ENCODE assay signal across 8 cellular contexts in genomic region chr1:55375617-55376258, GRCh38.
DNase-seq lines count a peak whose midpoint lies in the region; ATAC-seq and TF ChIP-seq lines count a peak whose summit lies in the region.

No MANE protein-coding gene starts in this region.

- peaks cover 0 to 7% of the 10 kb centered on the region in 2 experiments; a peak in 1 of 4 replicates for H3K4me1 ChIP-seq in SK-N-SH (ENCODE audit: control insufficient read depth in 1 of 2, insufficient read depth in 2 of 2, low read depth in 1 of 2, low read length in 1 of 2)
- H3K4me1 ChIP-seq in tibial nerve: peaks cover 0 to 21% (median 4%) of the 10 kb centered on the region in 4 donors

- H2AFZ ChIP-seq in SK-N-SH (ENCODE audit: low read depth): no peak overlapping the region

- no peak for TF ChIP-seq EP300 in SK-N-SH (IDR thresholded peaks at IDR 0.05; ENCODE audit: borderline replicate concordance in 1 of 2, low read depth in 1 of 2, low read length in 1 of 2)
- no peak for TF ChIP-seq EP300 in tibial nerve (IDR thresholded peaks at IDR 0.05)

- intact Hi-C loops in Right ventricle myocardium superior (cut with DNase I): loop anchor here (10.0 kb wide), 1 partner anchor 1209 kb away; no protein-coding TSS in a partner anchor
- intact Hi-C loops in cardiac septum (cut with DNase I): loop anchor here (5.0 kb wide), 1 partner anchor 1207 kb away; no protein-coding TSS in a partner anchor

- H3K4me2 ChIP-seq in SK-N-SH: no peak overlapping the region

- H3K9me3 Mint-ChIP-seq in memory B cell: no peaks in the 10 kb centered on the region

- 9% methylated on average over 4 of the region's 4 CpGs for WGBS in SK-N-SH (ENCODE audit: low lambda C conversion rate)
- WGBS in tibial nerve, 2 donors: 6 to 36% methylated on average over 4 of the region's 4 CpGs

- no peaks in the 10 kb centered on the region for H3F3A ChIP-seq in SK-N-SH (replicated peaks; ENCODE audit: insufficient read depth)

- no peak for TF ChIP-seq POLR2A in tibial nerve (IDR thresholded peaks at IDR 0.05)
- TF ChIP-seq POLR2A in GM18505 (IDR thresholded peaks at IDR 0.05; ENCODE audit: borderline replicate concordance, extremely low read depth, insufficient read depth, insufficient read length): no peak

- H3K27ac ChIP-seq in SK-N-SH (ENCODE audit: low read depth in 2 of 2, low read length in 1 of 2) (peak overlapping the region in 1 of 2 experiments; percentile 62; a peak in 1 of 4 replicates), tibial nerve (peak overlapping the region; percentile 23 to 78 (median 45))

- H3K9me2 ChIP-seq in SK-N-SH: no peaks in the 10 kb centered on the region

- peaks cover under 1% of the 10 kb centered on the region for H3K27me3 Mint-ChIP-seq in memory B cell

- no peaks in the 10 kb centered on the region for H3K36me3 ChIP-seq in SK-N-SH (replicated peaks in 1 of 2; ENCODE audit: control insufficient read depth in 1 of 2, insufficient read depth in 2 of 2, low read length in 1 of 2)
- H3K36me3 ChIP-seq in tibial nerve: no peaks in the 10 kb centered on the region

- no peaks in the 10 kb centered on the region for H3K36me3 Mint-ChIP-seq in memory B cell

- DNase-seq in Right ventricle myocardium superior: no peak
- DNase-seq in cardiac septum (ENCODE audit: low spot score): no peak
- DNase-seq in KG1 (lab: John Stamatoyannopoulos, UW): peak; percentile 24
- DNase-seq in SK-N-SH: peak; percentile 65
- peak; percentile 16 to 57 for DNase-seq in dermis microvascular lymphatic vessel endothelial cell (ENCODE audit: low read depth in 2 of 2)
- DNase-seq in memory B cell (ENCODE audit: low spot score in 2 of 2): peak; percentile 34 to 43
- DNase-seq in tibial nerve (ENCODE audit: low spot score in 2 of 2): peak in 1 of 2 donors; percentile 41

- no peaks in the 10 kb centered on the region for H3K27me3 ChIP-seq in SK-N-SH (ENCODE audit: insufficient read depth)
- H3K27me3 ChIP-seq in tibial nerve: no peaks in the 10 kb centered on the region

- CTCF ChIA-PET in SK-N-SH (lab: Yijun Ruan, JAX): interaction anchor here (0.6 to 3.2 kb wide), 69 partner anchors 10 to 1333 kb away, joined by 3 to 38 read pairs (median 4); partner anchors contain the start of gene PLPP3

- no peak overlapping the region for H3K4me3 Mint-ChIP-seq in memory B cell

- POLR2A ChIA-PET in SK-N-SH (lab: Yijun Ruan, JAX): no interaction called here

- H3K4me3 ChIP-seq in SK-N-SH (ENCODE audit: low read depth in 2 of 2, low read length in 1 of 2): peak overlapping the region in 1 of 2 experiments; percentile 5; a peak in 1 of 4 replicates
- H3K4me3 ChIP-seq in tibial nerve: no peak overlapping the region

- ATAC-seq in Right ventricle myocardium superior (ENCODE audit: poor library complexity) (peak; percentile 36), memory B cell (ENCODE audit: low read depth) (no peak), GM18505 (IDR thresholded peaks at IDR 0.05; ENCODE audit: unreplicated experiment) (no peak)

- no peaks in the 10 kb centered on the region for H3K79me2 ChIP-seq in SK-N-SH (ENCODE audit: insufficient read depth)

- no peaks in the 10 kb centered on the region for H3K9me3 ChIP-seq in SK-N-SH
- H3K9me3 ChIP-seq in tibial nerve: no peaks in the 10 kb centered on the region

- H4K20me1 ChIP-seq in SK-N-SH (ENCODE audit: insufficient read depth): no peaks in the 10 kb centered on the region

- TF ChIP-seq RAD21 in SK-N-SH (IDR thresholded peaks at IDR 0.05; ENCODE audit: low read length): peak; percentile 77

- TF ChIP-seq CTCF in SK-N-SH (IDR thresholded peaks at IDR 0.05): peak; percentile 88
- TF ChIP-seq CTCF in tibial nerve (IDR thresholded peaks at IDR 0.05): peak; percentile 85 to 93 (median 87)

- H3K27ac Mint-ChIP-seq in memory B cell: no peak overlapping the region

- H3K9ac ChIP-seq in SK-N-SH: no peak overlapping the region

- H3K4me1 Mint-ChIP-seq in memory B cell: peaks cover 4% of the 10 kb centered on the region

TF ChIP-seq in SK-N-SH, 30 proteins besides CTCF, POLR2A, EP300 and RAD21:
- TF ChIP-seq, protein P1, sequence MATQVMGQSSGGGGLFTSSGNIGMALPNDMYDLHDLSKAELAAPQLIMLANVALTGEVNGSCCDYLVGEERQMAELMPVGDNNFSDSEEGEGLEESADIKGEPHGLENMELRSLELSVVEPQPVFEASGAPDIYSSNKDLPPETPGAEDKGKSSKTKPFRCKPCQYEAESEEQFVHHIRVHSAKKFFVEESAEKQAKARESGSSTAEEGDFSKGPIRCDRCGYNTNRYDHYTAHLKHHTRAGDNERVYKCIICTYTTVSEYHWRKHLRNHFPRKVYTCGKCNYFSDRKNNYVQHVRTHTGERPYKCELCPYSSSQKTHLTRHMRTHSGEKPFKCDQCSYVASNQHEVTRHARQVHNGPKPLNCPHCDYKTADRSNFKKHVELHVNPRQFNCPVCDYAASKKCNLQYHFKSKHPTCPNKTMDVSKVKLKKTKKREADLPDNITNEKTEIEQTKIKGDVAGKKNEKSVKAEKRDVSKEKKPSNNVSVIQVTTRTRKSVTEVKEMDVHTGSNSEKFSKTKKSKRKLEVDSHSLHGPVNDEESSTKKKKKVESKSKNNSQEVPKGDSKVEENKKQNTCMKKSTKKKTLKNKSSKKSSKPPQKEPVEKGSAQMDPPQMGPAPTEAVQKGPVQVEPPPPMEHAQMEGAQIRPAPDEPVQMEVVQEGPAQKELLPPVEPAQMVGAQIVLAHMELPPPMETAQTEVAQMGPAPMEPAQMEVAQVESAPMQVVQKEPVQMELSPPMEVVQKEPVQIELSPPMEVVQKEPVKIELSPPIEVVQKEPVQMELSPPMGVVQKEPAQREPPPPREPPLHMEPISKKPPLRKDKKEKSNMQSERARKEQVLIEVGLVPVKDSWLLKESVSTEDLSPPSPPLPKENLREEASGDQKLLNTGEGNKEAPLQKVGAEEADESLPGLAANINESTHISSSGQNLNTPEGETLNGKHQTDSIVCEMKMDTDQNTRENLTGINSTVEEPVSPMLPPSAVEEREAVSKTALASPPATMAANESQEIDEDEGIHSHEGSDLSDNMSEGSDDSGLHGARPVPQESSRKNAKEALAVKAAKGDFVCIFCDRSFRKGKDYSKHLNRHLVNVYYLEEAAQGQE (IDR thresholded peaks at IDR 0.05; ENCODE audit: low read depth, low read length): no peak
- peak; percentile 66 for TF ChIP-seq SMC3 (IDR thresholded peaks at IDR 0.05; ENCODE audit: low read depth, low read length)
- TF ChIP-seq, protein P2, sequence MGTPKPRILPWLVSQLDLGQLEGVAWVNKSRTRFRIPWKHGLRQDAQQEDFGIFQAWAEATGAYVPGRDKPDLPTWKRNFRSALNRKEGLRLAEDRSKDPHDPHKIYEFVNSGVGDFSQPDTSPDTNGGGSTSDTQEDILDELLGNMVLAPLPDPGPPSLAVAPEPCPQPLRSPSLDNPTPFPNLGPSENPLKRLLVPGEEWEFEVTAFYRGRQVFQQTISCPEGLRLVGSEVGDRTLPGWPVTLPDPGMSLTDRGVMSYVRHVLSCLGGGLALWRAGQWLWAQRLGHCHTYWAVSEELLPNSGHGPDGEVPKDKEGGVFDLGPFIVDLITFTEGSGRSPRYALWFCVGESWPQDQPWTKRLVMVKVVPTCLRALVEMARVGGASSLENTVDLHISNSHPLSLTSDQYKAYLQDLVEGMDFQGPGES (IDR thresholded peaks at IDR 0.05; ENCODE audit: low read depth, low read length): no peak

Comparison
In these comparisons a context has a peak if more than half of its experiments do, and no peak if none do; other contexts are left out.
1. DNase-seq: peak in KG1 (single experiment), SK-N-SH (single experiment), dermis microvascular lymphatic vessel endothelial cell (2 of 2) and memory B cell (2 of 2); none in Right ventricle myocardium superior (single experiment) and cardiac septum (single experiment).